ENCODE assay signal across 9 cellular contexts in the genomic region with DNA sequence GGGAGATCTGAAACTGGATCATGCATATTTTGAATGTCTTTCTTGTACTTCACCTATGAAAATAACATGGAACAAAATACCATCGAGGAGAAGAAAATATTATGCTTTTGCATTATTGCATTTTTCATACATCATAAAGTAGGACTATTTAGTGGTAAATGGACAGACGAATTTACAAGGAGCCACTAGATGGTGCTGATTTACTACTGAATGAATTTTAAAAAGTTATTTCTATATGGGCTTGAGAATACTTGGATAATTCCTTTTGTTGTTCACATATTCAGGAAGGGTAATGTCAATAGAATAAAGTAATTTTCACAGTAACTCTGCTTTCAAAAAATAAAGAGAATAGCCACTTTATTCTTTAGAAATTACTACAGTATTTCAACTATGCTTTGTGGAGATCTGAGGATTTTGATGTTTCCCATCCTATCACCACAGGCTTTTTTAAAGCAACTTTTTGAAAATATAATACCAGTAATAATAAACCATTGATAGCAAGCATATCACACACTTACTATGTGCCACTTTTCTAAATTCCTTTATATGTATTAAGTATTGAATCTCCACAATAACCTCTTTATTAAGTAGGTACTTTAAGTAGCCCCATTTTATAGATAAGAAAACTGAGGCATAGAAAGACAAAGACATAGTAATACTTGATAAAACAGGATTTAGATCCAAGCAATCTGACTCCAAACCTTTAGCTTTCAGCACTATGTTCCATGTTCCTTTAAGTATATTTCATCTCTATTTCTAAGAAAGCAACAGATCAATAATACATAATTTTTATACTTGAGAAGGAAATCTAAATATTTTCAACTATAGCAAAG. TPM values are rescaled to one million over a fixed set of nuclear protein-coding genes. Genes with fewer than 3 reads are reported as not detected.
A peak's percentile ranks its signal among the peaks of the same experiment; 100 is the strongest.
DNase-seq lines count a peak whose midpoint lies in the region; ATAC-seq and TF ChIP-seq lines count a peak whose summit lies in the region.
"Had no signal": no experiment of that assay in that cellular context is flagged by ENCODE, and none has a peak within 500 bp of the region (broad histone marks: within the 10 kb centered on the region; RNA-seq: fewer than 3 reads in every experiment).

No MANE protein-coding gene starts in this region.

- 14 to 19% methylated on average over 2 of the region's 2 CpGs for WGBS in thyroid gland, 2 donors

- CTCF ChIA-PET in activated naive CD4-positive, alpha-beta T cell treated with anti-CD3 and anti-CD28 coated beads, Interleukin-2, amount 10 ng/mL, durations not matched to agents 7 days and 5 days (lab: Charles Lee), result no interaction called here
- CTCF ChIA-PET in T-cell (lab: Charles Lee), result no interaction called here

- H3K4me3 Mint-ChIP-seq in neural crest cell (no peak overlapping the region), T-cell (no peak overlapping the region)
- H3K4me3 Mint-ChIP-seq in activated naive CD4-positive, alpha-beta T cell treated with anti-CD3 and anti-CD28 coated beads, Interleukin-2, amount 10 ng/mL, durations not matched to agents 7 days and 5 days, result no peak overlapping the region

- no peak for TF ChIP-seq POLR2A in thyroid gland (IDR thresholded peaks at IDR 0.05)

- no peak overlapping the region for H3K4me3 ChIP-seq in thyroid gland (replicated peaks in 1 of 3)
- H3K4me3 ChIP-seq: BLaER1 treated with 17β-estradiol and CSF1 and Interleukin-3, amounts not matched to agents 10 nM and 100 nM had no signal

- intact Hi-C loops in thyroid gland (cut with DNase I), result no loop called here

- TF ChIP-seq CTCF in neural crest cell (conservative IDR thresholded peaks at IDR 0.05), result peak; percentile 80
- peak in 3 of 6 experiments; percentile 48 to 64 (median 60) for TF ChIP-seq CTCF in thyroid gland (IDR thresholded peaks at IDR 0.05)

- no peaks in the 10 kb centered on the region for H3K27me3 Mint-ChIP-seq in neural crest cell (ENCODE audit: low read depth)
- no peaks in the 10 kb centered on the region for H3K27me3 Mint-ChIP-seq in activated naive CD4-positive, alpha-beta T cell treated with anti-CD3 and anti-CD28 coated beads, Interleukin-2, amount 10 ng/mL, durations not matched to agents 7 days and 5 days
- peaks cover 0 to 7% of the 10 kb centered on the region in 2 donors for H3K27me3 Mint-ChIP-seq in T-cell

- no peak overlapping the region for H3K27ac ChIP-seq in thyroid gland
- H3K27ac ChIP-seq: BLaER1 treated with 17β-estradiol and CSF1 and Interleukin-3, amounts not matched to agents 10 nM and 100 nM had no signal

- POLR2A ChIA-PET in T-cell (lab: Charles Lee), result no interaction called here

- no peaks in the 10 kb centered on the region for H3K9me3 ChIP-seq in thyroid gland
- H3K9me3 ChIP-seq: BLaER1 treated with 17β-estradiol and CSF1 and Interleukin-3, amounts not matched to agents 10 nM and 100 nM had no signal

- no peaks in the 10 kb centered on the region for H3K4me1 ChIP-seq in thyroid gland

- H3K4me1 Mint-ChIP-seq in neural crest cell, result no peaks in the 10 kb centered on the region
- H3K4me1 Mint-ChIP-seq in activated naive CD4-positive, alpha-beta T cell treated with anti-CD3 and anti-CD28 coated beads, Interleukin-2, amount 10 ng/mL, durations not matched to agents 7 days and 5 days, result no peaks in the 10 kb centered on the region
- H3K4me1 Mint-ChIP-seq in T-cell, result no peaks in the 10 kb centered on the region

- no peak overlapping the region for H3K27ac Mint-ChIP-seq in neural crest cell (ENCODE audit: unreplicated experiment)
- H3K27ac Mint-ChIP-seq in activated naive CD4-positive, alpha-beta T cell treated with anti-CD3 and anti-CD28 coated beads, Interleukin-2, amount 10 ng/mL, durations not matched to agents 7 days and 5 days, result no peak overlapping the region
- no peak overlapping the region for H3K27ac Mint-ChIP-seq in T-cell

- no peak for ATAC-seq in T-cell (replicated peaks in 1 of 4)

- H3K9me3 Mint-ChIP-seq in neural crest cell, result no peaks in the 10 kb centered on the region
- H3K9me3 Mint-ChIP-seq in activated naive CD4-positive, alpha-beta T cell treated with anti-CD3 and anti-CD28 coated beads, Interleukin-2, amount 10 ng/mL, durations not matched to agents 7 days and 5 days, result no peaks in the 10 kb centered on the region
- H3K9me3 Mint-ChIP-seq in T-cell, result peaks cover 0 to under 1% (median 0%) of the 10 kb centered on the region in 3 donors

- no peaks in the 10 kb centered on the region for H3K27me3 ChIP-seq in thyroid gland
- H3K27me3 ChIP-seq: BLaER1 treated with 17β-estradiol and CSF1 and Interleukin-3, amounts not matched to agents 10 nM and 100 nM had no signal

- peaks cover 0 to 2% of the 10 kb centered on the region in 2 donors for H3K36me3 ChIP-seq in thyroid gland
- H3K36me3 ChIP-seq: BLaER1 treated with 17β-estradiol and CSF1 and Interleukin-3, amounts not matched to agents 10 nM and 100 nM had no signal

- H3K36me3 Mint-ChIP-seq in neural crest cell (ENCODE audit: low read depth) (peaks cover under 1% of the 10 kb centered on the region), T-cell (no peaks in the 10 kb centered on the region)
- no peaks in the 10 kb centered on the region for H3K36me3 Mint-ChIP-seq in activated naive CD4-positive, alpha-beta T cell treated with anti-CD3 and anti-CD28 coated beads, Interleukin-2, amount 10 ng/mL, durations not matched to agents 7 days and 5 days

- DNase-seq in NCI-H1694 (lab: John Stamatoyannopoulos, UW), result peak; percentile 17
- no peak for DNase-seq in NCI-H1694 treated with DMSO at 0.1 percent for 48 hours (lab: John Stamatoyannopoulos, UW)
- peak; percentile 85 for DNase-seq in NCI-H146 treated with DMSO at 0.1 percent for 48 hours (lab: John Stamatoyannopoulos, UW; ENCODE audit: unreplicated experiment)
- DNase-seq in cerebellar cortex (ENCODE audit: low spot score), result peak; percentile 76
- DNase-seq in neural crest cell (ENCODE audit: low read depth, low spot score), result no peak
- no peak for DNase-seq in activated naive CD4-positive, alpha-beta T cell treated with anti-CD3 and anti-CD28 coated beads, Interleukin-2, amount 10 ng/mL, durations not matched to agents 7 days and 5 days
- DNase-seq in T-cell, result no peak
- DNase-seq in thyroid gland, result no peak

RNA-seq across cellular contexts. Expression of gene NEBL, which starts 38.6 kb away (rescaled TPM):
- total RNA-seq in neural crest cell, result 8.4 TPM in 2 replicates
- total RNA-seq in T-cell, result 1 to 10 TPM in 1 of 5 donors, under 1 TPM in 4; 0.41 to 1.4 (median 0.62) TPM
- 100 to 1,000 TPM; 163 to 269 (median 214) TPM for total RNA-seq in thyroid gland

Comparison
In these comparisons a context has a peak if more than half of its experiments do, and no peak if none do; other contexts are left out.
1. DNase-seq: peak in NCI-H1694 (single experiment), NCI-H146 treated with DMSO at 0.1 percent for 48 hours (single experiment) and cerebellar cortex (single experiment); none in NCI-H1694 treated with DMSO at 0.1 percent for 48 hours (single experiment), neural crest cell (single experiment), activated naive CD4-positive, alpha-beta T cell treated with anti-CD3 and anti-CD28 coated beads, Interleukin-2, amount 10 ng/mL, durations not matched to agents 7 days and 5 days (single experiment), T-cell (0 of 34) and thyroid gland (0 of 2).
2. RNA of gene NEBL, which starts 38.6 kb away (total RNA-seq): 163 to 269 TPM in thyroid gland; 8.4 TPM in neural crest cell and 0.41 to 1.4 TPM in T-cell; every median in the first group is over 10 times any median in the second.